In the genomic region with DNA sequence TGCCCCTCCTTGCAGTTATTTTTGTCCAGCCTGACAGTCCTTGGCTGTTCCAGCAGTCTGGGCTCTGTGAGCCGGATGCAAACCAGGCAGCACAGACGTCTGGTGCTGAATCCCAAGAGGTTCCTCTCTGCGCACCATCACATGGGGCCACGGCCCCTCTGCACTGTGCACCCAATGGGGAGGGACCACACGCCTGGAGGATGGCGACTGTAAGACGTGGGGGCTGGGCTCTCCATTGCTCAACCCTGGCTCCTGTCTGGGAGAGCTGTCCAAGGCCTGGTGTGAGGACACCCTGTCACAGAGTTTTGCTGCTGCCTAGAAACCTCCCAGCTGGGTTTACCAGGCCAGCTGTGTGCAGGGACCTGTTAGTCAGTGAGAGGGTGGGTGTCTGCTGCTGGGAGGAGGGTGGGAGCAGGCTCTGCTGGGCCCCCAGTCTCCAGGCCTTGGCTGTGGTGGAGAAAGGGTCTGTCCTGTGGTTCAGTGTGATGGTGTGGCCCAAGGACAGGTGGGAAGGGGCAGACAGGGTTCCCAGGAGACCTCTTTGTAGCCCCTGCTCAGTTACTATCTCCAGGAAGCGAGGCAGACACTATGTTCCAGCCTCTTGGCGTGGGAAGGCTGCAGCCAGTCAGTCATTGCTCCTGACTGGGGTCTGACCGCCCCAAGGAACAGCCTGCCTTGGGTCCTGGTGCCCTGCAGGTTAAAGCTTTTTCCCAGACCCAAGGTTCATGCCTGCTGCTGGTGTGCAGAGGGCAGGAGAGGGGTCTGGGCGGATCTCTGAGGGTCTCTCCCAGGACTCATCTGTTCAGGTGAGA, we compare ENCODE assay signal across 1 cellular context.
TF ChIP-seq lines count a peak whose summit lies in the region.

No MANE protein-coding gene starts in this region.

TF ChIP-seq in GM23338, 12 proteins besides CTCF, POLR2A, EP300 and RAD21 (continued from another document):
- TF ChIP-seq, protein P1, sequence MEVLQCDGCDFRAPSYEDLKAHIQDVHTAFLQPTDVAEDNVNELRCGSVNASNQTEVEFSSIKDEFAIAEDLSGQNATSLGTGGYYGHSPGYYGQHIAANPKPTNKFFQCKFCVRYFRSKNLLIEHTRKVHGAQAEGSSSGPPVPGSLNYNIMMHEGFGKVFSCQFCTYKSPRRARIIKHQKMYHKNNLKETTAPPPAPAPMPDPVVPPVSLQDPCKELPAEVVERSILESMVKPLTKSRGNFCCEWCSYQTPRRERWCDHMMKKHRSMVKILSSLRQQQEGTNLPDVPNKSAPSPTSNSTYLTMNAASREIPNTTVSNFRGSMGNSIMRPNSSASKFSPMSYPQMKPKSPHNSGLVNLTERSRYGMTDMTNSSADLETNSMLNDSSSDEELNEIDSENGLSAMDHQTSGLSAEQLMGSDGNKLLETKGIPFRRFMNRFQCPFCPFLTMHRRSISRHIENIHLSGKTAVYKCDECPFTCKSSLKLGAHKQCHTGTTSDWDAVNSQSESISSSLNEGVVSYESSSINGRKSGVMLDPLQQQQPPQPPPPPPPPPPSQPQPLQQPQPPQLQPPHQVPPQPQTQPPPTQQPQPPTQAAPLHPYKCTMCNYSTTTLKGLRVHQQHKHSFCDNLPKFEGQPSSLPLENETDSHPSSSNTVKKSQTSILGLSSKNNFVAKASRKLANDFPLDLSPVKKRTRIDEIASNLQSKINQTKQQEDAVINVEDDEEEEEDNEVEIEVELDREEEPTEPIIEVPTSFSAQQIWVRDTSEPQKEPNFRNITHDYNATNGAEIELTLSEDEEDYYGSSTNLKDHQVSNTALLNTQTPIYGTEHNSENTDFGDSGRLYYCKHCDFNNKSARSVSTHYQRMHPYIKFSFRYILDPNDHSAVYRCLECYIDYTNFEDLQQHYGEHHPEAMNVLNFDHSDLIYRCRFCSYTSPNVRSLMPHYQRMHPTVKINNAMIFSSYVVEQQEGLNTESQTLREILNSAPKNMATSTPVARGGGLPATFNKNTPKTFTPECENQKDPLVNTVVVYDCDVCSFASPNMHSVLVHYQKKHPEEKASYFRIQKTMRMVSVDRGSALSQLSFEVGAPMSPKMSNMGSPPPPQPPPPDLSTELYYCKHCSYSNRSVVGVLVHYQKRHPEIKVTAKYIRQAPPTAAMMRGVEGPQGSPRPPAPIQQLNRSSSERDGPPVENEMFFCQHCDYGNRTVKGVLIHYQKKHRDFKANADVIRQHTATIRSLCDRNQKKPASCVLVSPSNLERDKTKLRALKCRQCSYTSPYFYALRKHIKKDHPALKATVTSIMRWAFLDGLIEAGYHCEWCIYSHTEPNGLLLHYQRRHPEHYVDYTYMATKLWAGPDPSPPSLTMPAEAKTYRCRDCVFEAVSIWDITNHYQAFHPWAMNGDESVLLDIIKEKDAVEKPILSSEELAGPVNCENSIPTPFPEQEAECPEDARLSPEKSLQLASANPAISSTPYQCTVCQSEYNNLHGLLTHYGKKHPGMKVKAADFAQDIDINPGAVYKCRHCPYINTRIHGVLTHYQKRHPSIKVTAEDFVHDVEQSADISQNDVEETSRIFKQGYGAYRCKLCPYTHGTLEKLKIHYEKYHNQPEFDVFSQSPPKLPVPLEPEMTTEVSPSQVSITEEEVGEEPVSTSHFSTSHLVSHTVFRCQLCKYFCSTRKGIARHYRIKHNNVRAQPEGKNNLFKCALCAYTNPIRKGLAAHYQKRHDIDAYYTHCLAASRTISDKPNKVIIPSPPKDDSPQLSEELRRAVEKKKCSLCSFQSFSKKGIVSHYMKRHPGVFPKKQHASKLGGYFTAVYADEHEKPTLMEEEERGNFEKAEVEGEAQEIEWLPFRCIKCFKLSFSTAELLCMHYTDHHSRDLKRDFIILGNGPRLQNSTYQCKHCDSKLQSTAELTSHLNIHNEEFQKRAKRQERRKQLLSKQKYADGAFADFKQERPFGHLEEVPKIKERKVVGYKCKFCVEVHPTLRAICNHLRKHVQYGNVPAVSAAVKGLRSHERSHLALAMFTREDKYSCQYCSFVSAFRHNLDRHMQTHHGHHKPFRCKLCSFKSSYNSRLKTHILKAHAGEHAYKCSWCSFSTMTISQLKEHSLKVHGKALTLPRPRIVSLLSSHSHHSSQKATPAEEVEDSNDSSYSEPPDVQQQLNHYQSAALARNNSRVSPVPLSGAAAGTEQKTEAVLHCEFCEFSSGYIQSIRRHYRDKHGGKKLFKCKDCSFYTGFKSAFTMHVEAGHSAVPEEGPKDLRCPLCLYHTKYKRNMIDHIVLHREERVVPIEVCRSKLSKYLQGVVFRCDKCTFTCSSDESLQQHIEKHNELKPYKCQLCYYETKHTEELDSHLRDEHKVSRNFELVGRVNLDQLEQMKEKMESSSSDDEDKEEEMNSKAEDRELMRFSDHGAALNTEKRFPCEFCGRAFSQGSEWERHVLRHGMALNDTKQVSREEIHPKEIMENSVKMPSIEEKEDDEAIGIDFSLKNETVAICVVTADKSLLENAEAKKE (CRISPR knock-in tag; IDR thresholded peaks at IDR 0.05), result no peak
- TF ChIP-seq ZNF114 (CRISPR knock-in tag; IDR thresholded peaks at IDR 0.05), result no peak
- TF ChIP-seq EZH2 (IDR thresholded peaks at IDR 0.05; ENCODE audit: low read depth, unreplicated experiment), result no peak
- TF ChIP-seq CREB1 (CRISPR knock-in tag; IDR thresholded peaks at IDR 0.05; ENCODE audit: low read depth), result no peak
- no peak for TF ChIP-seq ZNF331 (CRISPR knock-in tag; IDR thresholded peaks at IDR 0.05; ENCODE audit: low read depth)
- TF ChIP-seq, protein P2, sequence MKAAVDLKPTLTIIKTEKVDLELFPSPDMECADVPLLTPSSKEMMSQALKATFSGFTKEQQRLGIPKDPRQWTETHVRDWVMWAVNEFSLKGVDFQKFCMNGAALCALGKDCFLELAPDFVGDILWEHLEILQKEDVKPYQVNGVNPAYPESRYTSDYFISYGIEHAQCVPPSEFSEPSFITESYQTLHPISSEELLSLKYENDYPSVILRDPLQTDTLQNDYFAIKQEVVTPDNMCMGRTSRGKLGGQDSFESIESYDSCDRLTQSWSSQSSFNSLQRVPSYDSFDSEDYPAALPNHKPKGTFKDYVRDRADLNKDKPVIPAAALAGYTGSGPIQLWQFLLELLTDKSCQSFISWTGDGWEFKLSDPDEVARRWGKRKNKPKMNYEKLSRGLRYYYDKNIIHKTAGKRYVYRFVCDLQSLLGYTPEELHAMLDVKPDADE (IDR thresholded peaks at IDR 0.05), result no peak
- TF ChIP-seq, protein P3, sequence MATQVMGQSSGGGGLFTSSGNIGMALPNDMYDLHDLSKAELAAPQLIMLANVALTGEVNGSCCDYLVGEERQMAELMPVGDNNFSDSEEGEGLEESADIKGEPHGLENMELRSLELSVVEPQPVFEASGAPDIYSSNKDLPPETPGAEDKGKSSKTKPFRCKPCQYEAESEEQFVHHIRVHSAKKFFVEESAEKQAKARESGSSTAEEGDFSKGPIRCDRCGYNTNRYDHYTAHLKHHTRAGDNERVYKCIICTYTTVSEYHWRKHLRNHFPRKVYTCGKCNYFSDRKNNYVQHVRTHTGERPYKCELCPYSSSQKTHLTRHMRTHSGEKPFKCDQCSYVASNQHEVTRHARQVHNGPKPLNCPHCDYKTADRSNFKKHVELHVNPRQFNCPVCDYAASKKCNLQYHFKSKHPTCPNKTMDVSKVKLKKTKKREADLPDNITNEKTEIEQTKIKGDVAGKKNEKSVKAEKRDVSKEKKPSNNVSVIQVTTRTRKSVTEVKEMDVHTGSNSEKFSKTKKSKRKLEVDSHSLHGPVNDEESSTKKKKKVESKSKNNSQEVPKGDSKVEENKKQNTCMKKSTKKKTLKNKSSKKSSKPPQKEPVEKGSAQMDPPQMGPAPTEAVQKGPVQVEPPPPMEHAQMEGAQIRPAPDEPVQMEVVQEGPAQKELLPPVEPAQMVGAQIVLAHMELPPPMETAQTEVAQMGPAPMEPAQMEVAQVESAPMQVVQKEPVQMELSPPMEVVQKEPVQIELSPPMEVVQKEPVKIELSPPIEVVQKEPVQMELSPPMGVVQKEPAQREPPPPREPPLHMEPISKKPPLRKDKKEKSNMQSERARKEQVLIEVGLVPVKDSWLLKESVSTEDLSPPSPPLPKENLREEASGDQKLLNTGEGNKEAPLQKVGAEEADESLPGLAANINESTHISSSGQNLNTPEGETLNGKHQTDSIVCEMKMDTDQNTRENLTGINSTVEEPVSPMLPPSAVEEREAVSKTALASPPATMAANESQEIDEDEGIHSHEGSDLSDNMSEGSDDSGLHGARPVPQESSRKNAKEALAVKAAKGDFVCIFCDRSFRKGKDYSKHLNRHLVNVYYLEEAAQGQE (IDR thresholded peaks at IDR 0.05; ENCODE audit: unreplicated experiment), result no peak
- TF ChIP-seq NANOG (IDR thresholded peaks at IDR 0.05; ENCODE audit: borderline replicate concordance), result no peak
- TF ChIP-seq JUNB (IDR thresholded peaks at IDR 0.05; ENCODE audit: unreplicated experiment), result no peak
- no peak for TF ChIP-seq POLR2AphosphoS5 (IDR thresholded peaks at IDR 0.05; ENCODE audit: low read depth)
- TF ChIP-seq EZH2phosphoT487 (IDR thresholded peaks at IDR 0.05; ENCODE audit: unreplicated experiment), result no peak
